33 cellular contexts compared by ENCODE assay signal in genomic region chr5:134892926-134893325, GRCh38.
"Had no signal": no experiment of that assay in that cellular context is flagged by ENCODE, and none has a peak within 500 bp of the region (broad histone marks: within the 10 kb centered on the region; RNA-seq: fewer than 3 reads in every experiment).

No MANE protein-coding gene starts in this region.

- FAIRE-seq: endometrium, urothelium cell line had no signal

- ATAC-seq: left colon; left ventricle myocardium superior; mucosa of descending colon; psoas muscle; right cardiac atrium; stimulated activated naive B cell treated with anti-CD40 and anti-IgM and Interleukin-4, amounts not matched to agents 10 μg/mL and 1 μg/mL and 100 μg/mL, for 72 hours had no signal

- H3K27me3 Mint-ChIP-seq: naive B cell; stimulated activated naive B cell treated with anti-CD40 and anti-IgM and Interleukin-4, amounts not matched to agents 10 μg/mL and 1 μg/mL and 100 μg/mL, for 72 hours; stimulated activated naive CD8-positive, alpha-beta T cell treated with anti-CD3 and anti-CD28 coated beads, Interleukin-15, Interleukin-2, amounts not matched to agents 100 ng/mL and 50 ng/mL, for 24 hours had no signal

- DNase-seq: colonic mucosa; dermis blood vessel endothelial cell; effector memory CD4-positive, alpha-beta T cell; erythroblast; esophagus squamous epithelium; foreskin melanocyte; hypothalamus; immature natural killer cell; islet precursor cell; kidney glomerular epithelial cell; left colon; left ventricle myocardium superior; mesenchymal stem cell; mucosa of descending colon; naive B cell; nucleus accumbens; ovary; posterior cingulate gyrus; psoas muscle; right cardiac atrium; spleen; stimulated activated CD4-positive, alpha-beta T cell treated with anti-CD3 and anti-CD28 coated beads, Interleukin-4, amount 100 ng/mL, for 4 hours; stimulated activated naive B cell treated with anti-CD40 and anti-IgM and Interleukin-4, amounts not matched to agents 10 μg/mL and 1 μg/mL and 100 μg/mL, for 72 hours; upper lobe of left lung had no signal

- H3K27me3 ChIP-seq: colonic mucosa, esophagus squamous epithelium, ovary, spleen, tibial nerve, upper lobe of left lung had no signal

- H3K9me3 ChIP-seq: colonic mucosa, esophagus squamous epithelium, mucosa of descending colon, ovary, psoas muscle, spleen, thoracic aorta, tibial nerve, upper lobe of left lung had no signal

- H3K27ac ChIP-seq: colonic mucosa, esophagus squamous epithelium, ovary, psoas muscle, skin epidermis, spleen, thoracic aorta, tibial nerve, upper lobe of left lung had no signal

- H3K4me1 Mint-ChIP-seq: mesothelial cell of epicardium, nephron had no signal

- H3K4me3 Mint-ChIP-seq: immature natural killer cell; mesothelial cell of epicardium; naive B cell; nephron; stimulated activated naive B cell treated with anti-CD40 and anti-IgM and Interleukin-4, amounts not matched to agents 10 μg/mL and 1 μg/mL and 100 μg/mL, for 72 hours; stimulated activated naive CD8-positive, alpha-beta T cell treated with anti-CD3 and anti-CD28 coated beads, Interleukin-15, Interleukin-2, amounts not matched to agents 100 ng/mL and 50 ng/mL, for 24 hours had no signal

- H3K4me3 ChIP-seq: colonic mucosa, esophagus squamous epithelium, lung, mucosa of descending colon, ovary, psoas muscle, skin epidermis, spleen, thoracic aorta, tibial nerve, upper lobe of left lung had no signal

- H3K36me3 ChIP-seq: colonic mucosa, ovary had no signal

- H3K4me1 ChIP-seq: colonic mucosa, esophagus squamous epithelium, psoas muscle, spleen, tibial nerve, upper lobe of left lung had no signal

- H3K27ac Mint-ChIP-seq: mesothelial cell of epicardium; nephron; stimulated activated naive CD8-positive, alpha-beta T cell treated with anti-CD3 and anti-CD28 coated beads, Interleukin-15, Interleukin-2, amounts not matched to agents 100 ng/mL and 50 ng/mL, for 24 hours had no signal
